In genomic region chr12:93572712-93573551, GRCh38 we compare ENCODE assay signal across 1 cellular context.
TF ChIP-seq lines count a peak whose summit lies in the region.

No MANE protein-coding gene starts in this region.

TF ChIP-seq in IMR-90, 13 proteins besides CTCF, POLR2A, EP300 and RAD21 (continued from another document):
- TF ChIP-seq ELK1 (IDR thresholded peaks at IDR 0.05; ENCODE audit: borderline replicate concordance, low read depth, low read length) (no peak), MXI1 (IDR thresholded peaks at IDR 0.05; ENCODE audit: borderline replicate concordance, low read depth, low read length) (no peak), FOS (IDR thresholded peaks at IDR 0.05; ENCODE audit: low read depth, low read length) (no peak), NFE2L2 (IDR thresholded peaks at IDR 0.05; ENCODE audit: low read depth, low read length) (no peak), BHLHE40 (IDR thresholded peaks at IDR 0.05; ENCODE audit: low read depth, low read length) (no peak), RCOR1 (IDR thresholded peaks at IDR 0.05; ENCODE audit: insufficient replicate concordance, low read length) (no peak)
